Comparison of ENCODE assay signal across 24 cellular contexts in the genomic region with DNA sequence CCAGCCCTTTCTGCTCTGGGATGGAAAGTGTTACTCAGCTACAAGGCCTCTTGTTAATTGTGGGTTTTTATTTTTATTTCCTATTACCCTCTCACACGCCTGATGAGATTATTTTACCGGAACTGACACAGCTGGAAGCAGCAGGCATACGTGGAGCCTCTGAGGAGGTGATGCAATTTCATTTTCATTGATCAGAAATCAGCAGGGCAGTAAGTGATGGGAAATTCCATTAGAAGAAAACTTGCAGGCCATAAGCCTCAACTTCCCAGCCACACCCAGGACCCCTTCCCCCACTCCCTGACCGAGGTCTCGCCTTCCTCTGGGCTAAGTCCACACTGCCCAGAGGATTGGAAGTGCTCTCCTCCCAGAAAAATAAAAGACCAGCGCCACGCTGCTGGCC.
DNase-seq lines count a peak whose midpoint lies in the region; ATAC-seq and TF ChIP-seq lines count a peak whose summit lies in the region.
"Had no signal": no experiment of that assay in that cellular context is flagged by ENCODE, and none has a peak within 500 bp of the region (broad histone marks: within the 10 kb centered on the region; RNA-seq: fewer than 3 reads in every experiment).

No MANE protein-coding gene starts in this region.

- H3K4me3 ChIP-seq in Caco-2 (ENCODE audit: low read depth, low read length) (no peak overlapping the region), OCI-LY7 (ENCODE audit: low read depth, low read length, poor library complexity, severe bottlenecking) (no peak overlapping the region)
- H3K4me3 ChIP-seq: body of pancreas, coronary artery, skin epidermis, transverse colon had no signal

- TF ChIP-seq CTCF in Caco-2 (IDR thresholded peaks at IDR 0.05; ENCODE audit: insufficient read depth in 1 of 2, low read depth in 1 of 2, low read length in 1 of 2, severe bottlenecking in 1 of 2, unreplicated experiment in 1 of 2) (no peak), chondrocyte (IDR thresholded peaks at IDR 0.05) (no peak), OCI-LY7 (conservative IDR thresholded peaks at IDR 0.05; ENCODE audit: low read length) (no peak)

- no peaks in the 10 kb centered on the region for H3K79me2 ChIP-seq in OCI-LY7 (ENCODE audit: insufficient read depth, low read depth, low read length)

- H3K4me1 Mint-ChIP-seq in Caco-2 (ENCODE audit: low read depth, unreplicated experiment), result peaks cover 43% of the 10 kb centered on the region
- H3K4me1 Mint-ChIP-seq in chondrocyte (ENCODE audit: low read depth), result peaks cover 94% of the 10 kb centered on the region
- H3K4me1 Mint-ChIP-seq: activated CD4-positive, alpha-beta T cell treated with anti-CD3 and anti-CD28 coated beads, Interleukin-2, amount 10 ng/mL, durations not matched to agents 24 days and 14 days; activated CD8-positive, alpha-beta memory T cell treated with anti-CD3 and anti-CD28 coated beads, Interleukin-2, amount 10 ng/mL, durations not matched to agents 7 days and 5 days had no signal

- no peaks in the 10 kb centered on the region; the same call in 1 of the 2 replicates for H4K20me1 ChIP-seq in OCI-LY7 (ENCODE audit: insufficient read depth, low read length)

- no peaks in the 10 kb centered on the region for H3K27me3 Mint-ChIP-seq in Caco-2 (ENCODE audit: insufficient read depth, unreplicated experiment)
- H3K27me3 Mint-ChIP-seq in chondrocyte (ENCODE audit: low read depth), result no peaks in the 10 kb centered on the region
- H3K27me3 Mint-ChIP-seq: activated CD4-positive, alpha-beta T cell treated with anti-CD3 and anti-CD28 coated beads, Interleukin-2, amount 10 ng/mL, durations not matched to agents 24 days and 14 days; activated CD8-positive, alpha-beta memory T cell treated with anti-CD3 and anti-CD28 coated beads, Interleukin-2, amount 10 ng/mL, durations not matched to agents 7 days and 5 days; activated naive CD8-positive, alpha-beta T cell; T-cell had no signal

- H3K36me3 Mint-ChIP-seq in Caco-2 (ENCODE audit: insufficient read depth, unreplicated experiment) (peaks cover 30% of the 10 kb centered on the region), chondrocyte (ENCODE audit: low read depth) (peaks cover 2% of the 10 kb centered on the region)
- H3K36me3 Mint-ChIP-seq: activated CD8-positive, alpha-beta memory T cell treated with anti-CD3 and anti-CD28 coated beads, Interleukin-2, amount 10 ng/mL, durations not matched to agents 7 days and 5 days; activated naive CD8-positive, alpha-beta T cell; T-cell had no signal

- no peak overlapping the region for H2AFZ ChIP-seq in OCI-LY7 (ENCODE audit: low read length)

- H3K27ac Mint-ChIP-seq in Caco-2 (ENCODE audit: unreplicated experiment) (peak overlapping the region; percentile 42), chondrocyte (ENCODE audit: unreplicated experiment) (peak overlapping the region; percentile 49)
- H3K27ac Mint-ChIP-seq: activated CD4-positive, alpha-beta T cell treated with anti-CD3 and anti-CD28 coated beads, Interleukin-2, amount 10 ng/mL, durations not matched to agents 24 days and 14 days; activated CD8-positive, alpha-beta memory T cell treated with anti-CD3 and anti-CD28 coated beads, Interleukin-2, amount 10 ng/mL, durations not matched to agents 7 days and 5 days; activated naive CD8-positive, alpha-beta T cell; nephron; T-cell had no signal

- POLR2A ChIA-PET in Caco-2 (lab: Charles Lee), result no interaction called here
- POLR2A ChIA-PET in OCI-LY7 (lab: Charles Lee), result interaction anchor here (0.7 kb wide), 1 partner anchor 125 kb away, joined by 5 read pairs; no protein-coding TSS in a partner anchor

- H3K4me2 ChIP-seq in OCI-LY7 (ENCODE audit: low read length), result no peak overlapping the region

- H3K27me3 ChIP-seq in Caco-2 (replicated peaks; ENCODE audit: control insufficient read depth, insufficient read depth, low read length), result no peaks in the 10 kb centered on the region
- H3K27me3 ChIP-seq: body of pancreas, transverse colon had no signal

- no peaks in the 10 kb centered on the region for H3K9me2 ChIP-seq in OCI-LY7 (ENCODE audit: insufficient read depth, low read length)

- ATAC-seq in left cardiac atrium (peak in 1 of 2 donors; percentile 55), sciatic nerve (peak; percentile 70), GM21528 (IDR thresholded peaks at IDR 0.05; ENCODE audit: low FRiP score, unreplicated experiment) (no peak), GM19351 (IDR thresholded peaks at IDR 0.05; ENCODE audit: unreplicated experiment) (no peak)
- ATAC-seq: activated CD8-positive, alpha-beta memory T cell treated with anti-CD3 and anti-CD28 coated beads, Interleukin-2, amount 10 ng/mL, durations not matched to agents 7 days and 5 days; body of pancreas; T-cell had no signal

- intact Hi-C loops in Caco-2 (cut with micrococcal nuclease; ENCODE audit: unreplicated experiment) (no loop called here), left cardiac atrium (cut with DNase I) (no loop called here), sciatic nerve (cut with DNase I) (no loop called here), OCI-LY7 (cut with micrococcal nuclease; ENCODE audit: unreplicated experiment) (no loop called here)

- no peaks in the 10 kb centered on the region for H3K9me3 ChIP-seq in Caco-2
- no peaks in the 10 kb centered on the region for H3K9me3 ChIP-seq in OCI-LY7 (ENCODE audit: low read length)
- H3K9me3 ChIP-seq: body of pancreas, transverse colon had no signal

- H3K4me3 Mint-ChIP-seq in Caco-2 (ENCODE audit: unreplicated experiment), result no peak overlapping the region
- H3K4me3 Mint-ChIP-seq in chondrocyte (ENCODE audit: unreplicated experiment), result no peak overlapping the region
- H3K4me3 Mint-ChIP-seq: activated CD4-positive, alpha-beta T cell treated with anti-CD3 and anti-CD28 coated beads, Interleukin-2, amount 10 ng/mL, durations not matched to agents 24 days and 14 days; activated CD8-positive, alpha-beta memory T cell treated with anti-CD3 and anti-CD28 coated beads, Interleukin-2, amount 10 ng/mL, durations not matched to agents 7 days and 5 days; activated naive CD8-positive, alpha-beta T cell; nephron; T-cell had no signal

- DNase-seq in Caco-2 (no peak), chondrocyte (ENCODE audit: low spot score) (no peak), left cardiac atrium (peak; percentile 56), sciatic nerve (ENCODE audit: low spot score) (no peak), OCI-LY7 (ENCODE audit: low spot score) (no peak), T-helper 2 cell (no peak)
- DNase-seq: activated CD4-positive, alpha-beta T cell treated with anti-CD3 and anti-CD28 coated beads, Interleukin-2, amount 10 ng/mL, durations not matched to agents 24 days and 14 days; activated CD8-positive, alpha-beta memory T cell treated with anti-CD3 and anti-CD28 coated beads, Interleukin-2, amount 10 ng/mL, durations not matched to agents 7 days and 5 days; body of pancreas; foreskin fibroblast; KG1; NCI-H1092; NCI-H2081 treated with DMSO at 0.1 percent for 48 hours; NCI-H510A treated with DMSO at 0.1 percent for 48 hours; SHP77 treated with DMSO at 0.1 percent for 48 hours; stimulated activated naive CD4-positive, alpha-beta T cell treated with Interleukin-2 at 50 U/mL for 16 hours; T-cell; transverse colon had no signal

- no peaks in the 10 kb centered on the region for H3K36me3 ChIP-seq in Caco-2 (ENCODE audit: control insufficient read depth, insufficient read depth, low read length)
- H3K36me3 ChIP-seq in OCI-LY7 (ENCODE audit: insufficient read depth, low read length), result no peaks in the 10 kb centered on the region
- H3K36me3 ChIP-seq: transverse colon had no signal

- CTCF ChIA-PET in Caco-2 (lab: Charles Lee) (no interaction called here), OCI-LY7 (lab: Charles Lee; ENCODE audit: unreplicated experiment) (no interaction called here)

- no TSS peak for BruUV-seq in Caco-2 (replicated peaks; lab: Mats Ljungman, UMichigan)
- no TSS peak for BruUV-seq in OCI-LY7 (replicated peaks; lab: Mats Ljungman, UMichigan)

- H3K4me1 ChIP-seq in Caco-2, result peaks cover 43% of the 10 kb centered on the region
- no peaks in the 10 kb centered on the region for H3K4me1 ChIP-seq in OCI-LY7 (ENCODE audit: insufficient read depth, low read length, poor library complexity, severe bottlenecking)

- no peak overlapping the region for H3K27ac ChIP-seq in OCI-LY7 (ENCODE audit: low read depth, low read length, poor library complexity, severe bottlenecking)
- H3K27ac ChIP-seq: body of pancreas, skin epidermis had no signal

- H3K9me3 Mint-ChIP-seq in Caco-2 (ENCODE audit: unreplicated experiment), result no peaks in the 10 kb centered on the region
- no peaks in the 10 kb centered on the region for H3K9me3 Mint-ChIP-seq in chondrocyte (ENCODE audit: low read depth)
- H3K9me3 Mint-ChIP-seq: nephron, T-cell had no signal
